ENCODE assay signal across 1 cellular context in the genomic region with DNA sequence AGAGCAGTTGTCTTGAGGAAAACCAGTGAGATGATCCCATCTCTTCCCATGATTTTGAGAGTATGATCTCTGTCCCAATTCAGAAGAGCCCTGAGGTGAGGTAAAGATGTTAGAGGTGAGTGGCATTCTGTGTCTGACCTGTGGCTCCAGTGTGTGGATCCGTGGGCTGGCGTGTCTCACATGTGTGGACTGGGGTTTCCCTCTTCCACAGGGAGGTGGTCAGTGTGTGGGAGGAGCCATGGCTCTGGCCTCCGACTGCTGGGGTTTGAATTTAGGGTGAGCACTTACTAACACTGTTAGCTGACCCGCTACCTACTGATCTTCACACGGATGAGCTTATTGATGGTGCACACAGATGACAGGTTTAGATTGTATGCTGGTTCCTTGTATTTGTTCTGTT.
TF ChIP-seq lines count a peak whose summit lies in the region.

No MANE protein-coding gene starts in this region.

TF ChIP-seq in SK-N-SH, 30 proteins besides CTCF, POLR2A, EP300 and RAD21 (continued from another document):
- TF ChIP-seq GATA2 (CRISPR knock-in tag; IDR thresholded peaks at IDR 0.05) (no peak), EZH2phosphoT487 (IDR thresholded peaks at IDR 0.05; ENCODE audit: borderline replicate concordance, low read depth) (no peak), NFIC (IDR thresholded peaks at IDR 0.05; ENCODE audit: borderline replicate concordance) (no peak), ELF1 (IDR thresholded peaks at IDR 0.05) (no peak), REST (IDR thresholded peaks at IDR 0.05; ENCODE audit: low read depth, low read length) (no peak), FOXM1 (IDR thresholded peaks at IDR 0.05; ENCODE audit: low read depth) (no peak), RXRA (IDR thresholded peaks at IDR 0.05; ENCODE audit: borderline replicate concordance, low read depth) (no peak), RCOR1 (IDR thresholded peaks at IDR 0.05; ENCODE audit: low read length) (no peak), TCF12 (IDR thresholded peaks at IDR 0.05) (no peak)
- TF ChIP-seq, protein P1, sequence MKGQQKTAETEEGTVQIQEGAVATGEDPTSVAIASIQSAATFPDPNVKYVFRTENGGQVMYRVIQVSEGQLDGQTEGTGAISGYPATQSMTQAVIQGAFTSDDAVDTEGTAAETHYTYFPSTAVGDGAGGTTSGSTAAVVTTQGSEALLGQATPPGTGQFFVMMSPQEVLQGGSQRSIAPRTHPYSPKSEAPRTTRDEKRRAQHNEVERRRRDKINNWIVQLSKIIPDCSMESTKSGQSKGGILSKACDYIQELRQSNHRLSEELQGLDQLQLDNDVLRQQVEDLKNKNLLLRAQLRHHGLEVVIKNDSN (IDR thresholded peaks at IDR 0.05; ENCODE audit: borderline replicate concordance, low read depth), result no peak
- TF ChIP-seq, protein P2, sequence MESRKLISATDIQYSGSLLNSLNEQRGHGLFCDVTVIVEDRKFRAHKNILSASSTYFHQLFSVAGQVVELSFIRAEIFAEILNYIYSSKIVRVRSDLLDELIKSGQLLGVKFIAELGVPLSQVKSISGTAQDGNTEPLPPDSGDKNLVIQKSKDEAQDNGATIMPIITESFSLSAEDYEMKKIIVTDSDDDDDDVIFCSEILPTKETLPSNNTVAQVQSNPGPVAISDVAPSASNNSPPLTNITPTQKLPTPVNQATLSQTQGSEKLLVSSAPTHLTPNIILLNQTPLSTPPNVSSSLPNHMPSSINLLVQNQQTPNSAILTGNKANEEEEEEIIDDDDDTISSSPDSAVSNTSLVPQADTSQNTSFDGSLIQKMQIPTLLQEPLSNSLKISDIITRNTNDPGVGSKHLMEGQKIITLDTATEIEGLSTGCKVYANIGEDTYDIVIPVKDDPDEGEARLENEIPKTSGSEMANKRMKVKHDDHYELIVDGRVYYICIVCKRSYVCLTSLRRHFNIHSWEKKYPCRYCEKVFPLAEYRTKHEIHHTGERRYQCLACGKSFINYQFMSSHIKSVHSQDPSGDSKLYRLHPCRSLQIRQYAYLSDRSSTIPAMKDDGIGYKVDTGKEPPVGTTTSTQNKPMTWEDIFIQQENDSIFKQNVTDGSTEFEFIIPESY (IDR thresholded peaks at IDR 0.05; ENCODE audit: borderline replicate concordance, low read depth), result no peak
- TF ChIP-seq, protein P3, sequence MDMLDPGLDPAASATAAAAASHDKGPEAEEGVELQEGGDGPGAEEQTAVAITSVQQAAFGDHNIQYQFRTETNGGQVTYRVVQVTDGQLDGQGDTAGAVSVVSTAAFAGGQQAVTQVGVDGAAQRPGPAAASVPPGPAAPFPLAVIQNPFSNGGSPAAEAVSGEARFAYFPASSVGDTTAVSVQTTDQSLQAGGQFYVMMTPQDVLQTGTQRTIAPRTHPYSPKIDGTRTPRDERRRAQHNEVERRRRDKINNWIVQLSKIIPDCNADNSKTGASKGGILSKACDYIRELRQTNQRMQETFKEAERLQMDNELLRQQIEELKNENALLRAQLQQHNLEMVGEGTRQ (IDR thresholded peaks at IDR 0.05; ENCODE audit: borderline replicate concordance, low read depth, low read length), result no peak
